25 cellular contexts compared by ENCODE assay signal in the genomic region with DNA sequence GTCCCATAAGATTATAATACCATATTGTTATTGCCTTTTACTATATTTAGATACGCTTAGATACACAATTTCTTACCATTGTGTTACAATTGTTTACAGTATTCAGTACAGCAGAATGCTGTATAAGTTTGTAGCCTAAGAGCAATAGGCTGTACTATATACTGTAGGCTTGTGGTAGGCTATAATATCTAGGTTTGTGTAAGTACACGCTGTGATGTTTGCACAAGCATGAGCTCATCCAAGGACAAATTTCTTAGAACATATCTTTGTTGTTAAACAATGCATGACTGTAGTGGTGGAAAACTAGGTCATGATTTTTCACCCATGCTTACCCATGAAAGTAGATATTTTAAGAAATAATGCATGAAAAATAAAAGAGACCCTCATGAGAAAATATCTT.
"Had no signal": no experiment of that assay in that cellular context is flagged by ENCODE, and none has a peak within 500 bp of the region (broad histone marks: within the 10 kb centered on the region; RNA-seq: fewer than 3 reads in every experiment).

No MANE protein-coding gene starts in this region.

- H3K9me3 ChIP-seq: ascending aorta, Peyer's patch had no signal

- H3K4me1 ChIP-seq: ascending aorta, Peyer's patch had no signal

- H3K36me3 ChIP-seq: ascending aorta, cardiac muscle cell, Peyer's patch had no signal

- H3K27ac ChIP-seq: ascending aorta, cardiac muscle cell, Peyer's patch, RWPE1 had no signal

- DNase-seq: activated CD4-positive, alpha-beta T cell treated with anti-CD3 and anti-CD28 coated beads for 48 hours; activated CD4-positive, alpha-beta T cell treated with anti-CD3 and anti-CD28 coated beads, Interleukin-2, amount 50 U/mL, for 4 hours; activated CD4-positive, CD25-positive, alpha-beta regulatory T cell treated with anti-CD3 and anti-CD28 coated beads, Interleukin-2, amount 50 U/mL, for 72 hours; activated CD8-positive, alpha-beta memory T cell treated with anti-CD3 and anti-CD28 coated beads, Interleukin-2, amount 10 ng/mL, durations not matched to agents 7 days and 5 days; activated effector memory CD4-positive, alpha-beta T cell treated with Interleukin-2 at 50 U/mL for 16 hours; activated naive CD4-positive, alpha-beta T cell; activated T-cell treated with anti-CD3 and anti-CD28 coated beads, Interleukin-2, amount 50 U/mL, for 24 hours; amniotic stem cell; KG1; MV-4-11; NCI-H1092 treated with DMSO at 0.1 percent for 48 hours; NCI-H1417 treated with DMSO at 0.1 percent for 48 hours; NCI-H187; NCI-H2081 treated with DMSO at 0.1 percent for 48 hours; NCI-H2227 treated with DMSO at 0.1 percent for 48 hours; NCI-H446 treated with DMSO at 0.1 percent for 48 hours; NCI-H524 treated with DMSO at 0.1 percent for 48 hours; Peyer's patch; SIG-M5; T-helper 17 cell; T-helper 9 cell had no signal

- H3K4me3 ChIP-seq: ascending aorta, cardiac muscle cell, Peyer's patch had no signal

- H3K27me3 ChIP-seq: ascending aorta, cardiac muscle cell, Peyer's patch had no signal

- ATAC-seq: activated CD8-positive, alpha-beta memory T cell treated with anti-CD3 and anti-CD28 coated beads, Interleukin-2, amount 10 ng/mL, durations not matched to agents 7 days and 5 days; T-helper 17 cell; WTC11 had no signal
